Comparison of ENCODE assay signal across 29 cellular contexts in the genomic region with DNA sequence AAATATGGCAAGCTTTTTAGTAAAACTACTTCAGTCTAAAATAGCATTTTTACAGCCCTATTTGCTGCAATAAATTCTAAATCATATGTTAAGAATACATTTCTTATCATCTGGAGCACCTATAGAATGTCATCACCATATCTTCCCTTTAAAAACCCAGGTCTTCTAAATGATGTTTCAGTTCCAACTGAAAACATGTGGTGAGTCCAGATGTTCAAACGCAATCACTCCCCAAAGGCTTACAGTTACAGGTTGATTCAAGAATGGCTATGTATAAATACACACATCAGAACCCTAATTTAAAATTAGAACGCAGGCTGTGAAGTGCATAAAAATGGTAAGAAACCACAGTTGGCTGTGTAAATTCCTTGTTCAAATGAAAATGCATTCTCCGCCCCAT.
"Had no signal": no experiment of that assay in that cellular context is flagged by ENCODE, and none has a peak within 500 bp of the region (broad histone marks: within the 10 kb centered on the region; RNA-seq: fewer than 3 reads in every experiment).

No MANE protein-coding gene starts in this region.

- H3K4me1 ChIP-seq: foreskin keratinocyte, gastrocnemius medialis, heart left ventricle had no signal

- ATAC-seq: activated CD4-positive, alpha-beta T cell treated with anti-CD3 and anti-CD28 coated beads for 36 hours; activated T-cell treated with anti-CD3 and anti-CD28 coated beads, Interleukin-2, amount 50 U/mL, for 4 hours; activated T-helper 17 cell treated with anti-CD3 and anti-CD28 coated beads, Interleukin-2, amount 50 U/mL, for 72 hours; effector memory CD8-positive, alpha-beta T cell; foreskin keratinocyte; gastrocnemius medialis; heart left ventricle had no signal

- H3K9me3 ChIP-seq: esophagus muscularis mucosa, gastrocnemius medialis, heart left ventricle had no signal

- FAIRE-seq: astrocyte, bronchial epithelial cell had no signal

- H3K36me3 ChIP-seq: brain microvascular endothelial cell, esophagus muscularis mucosa, gastrocnemius medialis, heart left ventricle had no signal

- H3K27ac ChIP-seq: brain microvascular endothelial cell, esophagus muscularis mucosa, foreskin keratinocyte, gastrocnemius medialis, heart left ventricle had no signal

- H3K4me3 ChIP-seq: esophagus muscularis mucosa, gastrocnemius medialis, heart left ventricle had no signal

- H3K27me3 ChIP-seq: brain microvascular endothelial cell, foreskin keratinocyte, gastrocnemius medialis, heart left ventricle had no signal

- DNase-seq: activated CD4-positive, alpha-beta memory T cell treated with anti-CD3 and anti-CD28 coated beads, Interleukin-2, amount 10 ng/mL, durations not matched to agents 7 days and 5 days; activated CD4-positive, alpha-beta T cell treated with anti-CD3 and anti-CD28 coated beads for 36 hours; activated CD4-positive, alpha-beta T cell treated with anti-CD3 and anti-CD28 coated beads, Interleukin-2, amount 10 ng/mL, durations not matched to agents 24 days and 14 days; activated CD4-positive, alpha-beta T cell treated with anti-CD3 and anti-CD28 coated beads, Interleukin-2, amount 50 U/mL, for 4 hours; activated CD4-positive, CD25-positive, alpha-beta regulatory T cell; activated CD4-positive, CD25-positive, alpha-beta regulatory T cell treated with anti-CD3 and anti-CD28 coated beads, Interleukin-2, amount 50 U/mL, for 72 hours; activated CD8-positive, alpha-beta memory T cell treated with anti-CD3 and anti-CD28 coated beads, Interleukin-2, amount 50 U/mL, for 48 hours; activated effector memory CD4-positive, alpha-beta T cell treated with Interleukin-2 at 50 U/mL for 16 hours; activated gamma-delta T cell treated with Interleukin-2 at 50 U/mL for 16 hours; activated naive CD4-positive, alpha-beta T cell treated with anti-CD3 and anti-CD28 coated beads, Interleukin-2, amount 50 U/mL, for 16 hours; activated naive CD4-positive, alpha-beta T cell treated with Interleukin-2 at 50 U/mL for 16 hours; activated T-cell treated with anti-CD3 and anti-CD28 coated beads, Interleukin-2, amount 50 U/mL, for 4 hours; amniotic stem cell; anterior cingulate cortex; brain microvascular endothelial cell; cortex of kidney; dermis blood vessel endothelial cell; effector CD4-positive, alpha-beta T cell; effector memory CD8-positive, alpha-beta T cell; erythroblast; foreskin keratinocyte; gastrocnemius medialis; glutamatergic neuron; heart left ventricle; T-helper 2 cell had no signal
